In genomic region chr4:74109894-74110605, GRCh38 we compare ENCODE assay signal across 9 cellular contexts. TPM values are rescaled to one million over a fixed set of nuclear protein-coding genes. Genes with fewer than 3 reads are reported as not detected.
DNase-seq lines count a peak whose midpoint lies in the region; ATAC-seq and TF ChIP-seq lines count a peak whose summit lies in the region.
"Had no signal": no experiment of that assay in that cellular context is flagged by ENCODE, and none has a peak within 500 bp of the region (broad histone marks: within the 10 kb centered on the region; RNA-seq: fewer than 3 reads in every experiment).

No MANE protein-coding gene starts in this region.

- no peak overlapping the region for H3K4me3 Mint-ChIP-seq in effector memory CD8-positive, alpha-beta T cell

- TF ChIP-seq CTCF in SK-N-SH (IDR thresholded peaks at IDR 0.05) (no peak), fibroblast of mammary gland (conservative IDR thresholded peaks at IDR 0.05; ENCODE audit: control insufficient read depth, insufficient read depth, low read depth, low read length) (no peak), sigmoid colon (IDR thresholded peaks at IDR 0.05) (no peak)

- 9% methylated on average over 6 of the region's 6 CpGs for WGBS in SK-N-SH (ENCODE audit: low lambda C conversion rate)
- WGBS in sigmoid colon, 2 donors: 74 to 81% methylated on average over 6 of the region's 6 CpGs

- H3K27me3 Mint-ChIP-seq in effector memory CD8-positive, alpha-beta T cell: peaks cover 19 to 24% of the 10 kb centered on the region in 2 donors

- no peak overlapping the region for H3K27ac Mint-ChIP-seq in effector memory CD8-positive, alpha-beta T cell

- H3K36me3 ChIP-seq in SK-N-SH (replicated peaks in 1 of 2; ENCODE audit: control insufficient read depth in 1 of 2, insufficient read depth in 2 of 2, low read length in 1 of 2): no peaks in the 10 kb centered on the region
- no peaks in the 10 kb centered on the region for H3K36me3 ChIP-seq in sigmoid colon
- H3K36me3 ChIP-seq in Karpas-422 (ENCODE audit: insufficient read depth, low read length): no peaks in the 10 kb centered on the region

- intact Hi-C loops in sigmoid colon (cut with DNase I): no loop called here

- no peaks in the 10 kb centered on the region for H3K4me1 Mint-ChIP-seq in effector memory CD8-positive, alpha-beta T cell (ENCODE audit: low read depth in 2 of 2)

- H4K20me1 ChIP-seq in SK-N-SH (ENCODE audit: insufficient read depth) (no peaks in the 10 kb centered on the region), Karpas-422 (ENCODE audit: insufficient read depth, low read depth, low read length) (no peaks in the 10 kb centered on the region)

- H3K27ac ChIP-seq in SK-N-SH (ENCODE audit: low read depth in 2 of 2, low read length in 1 of 2) (peak overlapping the region; percentile 80 to 99), sigmoid colon (peak overlapping the region in 3 of 4 donors; percentile 29 to 50 (median 29)), Karpas-422 (ENCODE audit: low read length) (no peak overlapping the region)

- H3K27me3 ChIP-seq in SK-N-SH (ENCODE audit: insufficient read depth) (no peaks in the 10 kb centered on the region), sigmoid colon (no peaks in the 10 kb centered on the region), Karpas-422 (ENCODE audit: low read length) (no peaks in the 10 kb centered on the region)

- peak overlapping the region; percentile 53; the same call in 1 of the 2 replicates for H2AFZ ChIP-seq in SK-N-SH (ENCODE audit: low read depth)
- no peak overlapping the region for H2AFZ ChIP-seq in Karpas-422 (ENCODE audit: low read length)

- H3K9ac ChIP-seq in SK-N-SH (peak overlapping the region; percentile 76; the same call in 1 of the 2 replicates), Karpas-422 (ENCODE audit: low read length) (no peak overlapping the region)

- TF ChIP-seq POLR2A in sigmoid colon (IDR thresholded peaks at IDR 0.05): no peak

- H3K9me3 Mint-ChIP-seq in effector memory CD8-positive, alpha-beta T cell: no peaks in the 10 kb centered on the region

- CTCF ChIA-PET in SK-N-SH (lab: Yijun Ruan, JAX): interaction anchor here (0.6 to 1.1 kb wide), 3 partner anchors 12 to 52 kb away, joined by 4 to 6 read pairs (median 4); no protein-coding TSS in a partner anchor

- no peaks in the 10 kb centered on the region for H3K9me3 ChIP-seq in SK-N-SH
- no peaks in the 10 kb centered on the region for H3K9me3 ChIP-seq in sigmoid colon
- H3K9me3 ChIP-seq in Karpas-422 (ENCODE audit: low read length): no peaks in the 10 kb centered on the region

- H3K4me2 ChIP-seq in SK-N-SH: peak overlapping the region; percentile 63
- H3K4me2 ChIP-seq in Karpas-422 (ENCODE audit: low read depth, low read length, poor library complexity, severe bottlenecking): no peak overlapping the region

- H3K9me2 ChIP-seq in SK-N-SH (no peaks in the 10 kb centered on the region), Karpas-422 (replicated peaks; ENCODE audit: insufficient read depth, low read length) (no peaks in the 10 kb centered on the region)

- TF ChIP-seq RAD21 in SK-N-SH (IDR thresholded peaks at IDR 0.05; ENCODE audit: low read length): no peak

- DNase-seq in ELR (ENCODE audit: low read depth) (peak; percentile 97), SK-N-SH (no peak), fibroblast of mammary gland (ENCODE audit: low read depth) (peak; percentile 98), sigmoid colon (no peak), GF-D8 (lab: John Stamatoyannopoulos, UW) (no peak), Karpas-422 (no peak), iPS-NIHi11 (ENCODE audit: low spot score) (no peak)
- DNase-seq in effector memory CD8-positive, alpha-beta T cell: no peak

- H3K36me3 Mint-ChIP-seq in effector memory CD8-positive, alpha-beta T cell (ENCODE audit: insufficient read depth): no peaks in the 10 kb centered on the region

- TF ChIP-seq EP300 in SK-N-SH (IDR thresholded peaks at IDR 0.05; ENCODE audit: borderline replicate concordance in 1 of 2, low read depth in 1 of 2, low read length in 1 of 2): no peak
- no peak for TF ChIP-seq EP300 in sigmoid colon (IDR thresholded peaks at IDR 0.05)

- H3K4me1 ChIP-seq in SK-N-SH (ENCODE audit: control insufficient read depth in 1 of 2, insufficient read depth in 2 of 2, low read depth in 1 of 2, low read length in 1 of 2) (peaks cover 0 to 21% of the 10 kb centered on the region in 2 experiments; a peak in 2 of 4 replicates), sigmoid colon (peaks cover 0 to 10% (median 0%) of the 10 kb centered on the region in 4 donors), Karpas-422 (ENCODE audit: low read length) (no peaks in the 10 kb centered on the region)

- no peak for ATAC-seq in effector memory CD8-positive, alpha-beta T cell (replicated peaks)

- H3K79me2 ChIP-seq in SK-N-SH (ENCODE audit: insufficient read depth) (no peaks in the 10 kb centered on the region), Karpas-422 (ENCODE audit: low read length) (no peaks in the 10 kb centered on the region)

- 0 out of 4 replicates have a peak overlapping the region, but pooled peaks have one; percentile 3 to 4 for H3K4me3 ChIP-seq in SK-N-SH (ENCODE audit: low read depth in 2 of 2, low read length in 1 of 2)
- no peak overlapping the region for H3K4me3 ChIP-seq in fibroblast of mammary gland (ENCODE audit: control insufficient read depth, low read depth, low read length)
- no peak overlapping the region for H3K4me3 ChIP-seq in sigmoid colon
- H3K4me3 ChIP-seq in Karpas-422 (ENCODE audit: low read length): no peak overlapping the region

- peaks cover 41% of the 10 kb centered on the region for H3F3A ChIP-seq in SK-N-SH (replicated peaks; ENCODE audit: insufficient read depth)

- POLR2A ChIA-PET in SK-N-SH (lab: Yijun Ruan, JAX): no interaction called here

TF ChIP-seq in SK-N-SH, 30 proteins besides CTCF, POLR2A, EP300 and RAD21:
- TF ChIP-seq EZH2phosphoT487 (IDR thresholded peaks at IDR 0.05; ENCODE audit: borderline replicate concordance, low read depth) (no peak), FOSL2 (IDR thresholded peaks at IDR 0.05; ENCODE audit: borderline replicate concordance, low read depth) (0 out of 2 replicates have a peak, but pooled peaks have one; percentile 4), TCF12 (IDR thresholded peaks at IDR 0.05) (no peak), FOXM1 (IDR thresholded peaks at IDR 0.05; ENCODE audit: low read depth) (0 out of 2 replicates have a peak, but pooled peaks have one; percentile 19), SMC3 (IDR thresholded peaks at IDR 0.05; ENCODE audit: low read depth, low read length) (no peak), POLR2AphosphoS5 (IDR thresholded peaks at IDR 0.05; ENCODE audit: low read depth, low read length) (no peak), CHD2 (IDR thresholded peaks at IDR 0.05; ENCODE audit: low read length, partially characterized antibody) (no peak), JUND (IDR thresholded peaks at IDR 0.05) (peak; percentile 3; the same call in 1 of the 2 replicates), MXI1 (IDR thresholded peaks at IDR 0.05; ENCODE audit: low read depth, low read length) (no peak), PBX3 (IDR thresholded peaks at IDR 0.05) (0 out of 2 replicates have a peak, but pooled peaks have one; percentile 4), GATA2 (CRISPR knock-in tag; IDR thresholded peaks at IDR 0.05) (no peak), RCOR1 (IDR thresholded peaks at IDR 0.05; ENCODE audit: low read length) (no peak)

RNA-seq across cellular contexts. Expression of gene CXCL2, which starts 11.1 kb away (rescaled TPM):
- polyA plus RNA-seq in SK-N-SH (2012; rRNA removed) (20.9 and 33.7 TPM in 2 replicates), sigmoid colon (10 to 100 TPM in 1 of 3 donors, 1 to 10 TPM in 2; 6.9 to 69.1 (median 7.8) TPM)
- 11.6 and 21.0 TPM in 2 replicates for polyA plus RNA-seq in SK-N-SH (2012; cell fraction: cytosol; rRNA removed)
- polyA plus RNA-seq in SK-N-SH (2012; cell fraction: nucleus; rRNA removed): 125 and 134 TPM in 2 replicates
- 10 to 100 TPM in 3 of 4 donors, 1 to 10 TPM in 1; 3.9 to 29.5 (median 14.3) TPM for total RNA-seq in sigmoid colon
- total RNA-seq in Karpas-422 (2014; rRNA removed; shearing (Covaris generic); ENCODE audit: low replicate concordance): not detected in 2 replicates
- total RNA-seq: G401 had no signal

RNA-seq across cellular contexts. Expression of gene MTHFD2L, which starts 47.9 kb away (rescaled TPM):
- polyA plus RNA-seq in SK-N-SH (2012; rRNA removed) (4.8 and 8.2 TPM in 2 replicates), sigmoid colon (10 to 100 TPM in 1 of 3 donors, 1 to 10 TPM in 2; 6.8 to 16.2 (median 9.7) TPM)
- 5.9 and 8.4 TPM in 2 replicates for polyA plus RNA-seq in SK-N-SH (2012; cell fraction: cytosol; rRNA removed)
- polyA plus RNA-seq in SK-N-SH (2012; cell fraction: nucleus; rRNA removed): 4.2 and 11.6 TPM in 2 replicates
- total RNA-seq in sigmoid colon: 10 to 100 TPM; 13.8 to 27.1 (median 22.9) TPM
- total RNA-seq in Karpas-422 (2014; rRNA removed; shearing (Covaris generic); ENCODE audit: low replicate concordance): 10.5 and 23.6 TPM in 2 replicates

Comparison
In these comparisons a context has a peak if more than half of its experiments do, and no peak if none do; other contexts are left out.
1. DNase-seq: peak in ELR (single experiment) and fibroblast of mammary gland (single experiment); none in SK-N-SH (single experiment), sigmoid colon (single experiment), GF-D8 (single experiment), Karpas-422 (single experiment), iPS-NIHi11 (single experiment) and effector memory CD8-positive, alpha-beta T cell (0 of 3).
2. H3K4me3 ChIP-seq: peak in SK-N-SH (2 of 2); none in fibroblast of mammary gland (single experiment), sigmoid colon (0 of 4) and Karpas-422 (single experiment).